ENCODE assay signal across 17 cellular contexts in the genomic region with DNA sequence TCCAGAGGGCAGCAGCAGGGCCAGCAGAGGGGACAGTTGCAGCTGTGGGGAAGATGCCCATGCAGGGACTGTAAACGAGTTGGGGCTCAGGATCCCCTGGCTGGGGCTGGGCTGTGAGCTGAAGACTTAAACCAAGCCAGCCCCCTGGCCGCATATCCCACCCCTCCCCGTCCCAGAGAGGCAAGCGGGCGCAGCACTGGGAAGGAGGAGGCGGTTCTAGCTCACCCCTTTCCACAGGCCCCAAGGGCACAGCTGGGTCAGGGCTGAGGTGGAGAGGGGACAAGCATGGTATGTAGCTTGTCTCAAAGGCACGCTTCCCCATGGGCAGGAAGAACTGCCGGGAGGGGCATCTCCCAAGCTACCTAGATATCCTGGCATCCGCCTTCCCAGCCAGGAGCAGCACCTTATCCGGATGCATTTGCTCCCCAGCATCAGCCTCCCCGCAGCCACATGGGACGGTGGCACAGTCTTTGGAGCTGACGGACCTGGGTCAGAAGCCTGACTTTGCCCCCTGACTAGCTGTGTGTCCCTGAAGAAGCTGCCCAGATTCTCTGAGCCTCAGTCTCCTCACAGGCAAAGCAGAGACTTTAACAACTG.
DNase-seq lines count a peak whose midpoint lies in the region; ATAC-seq, FAIRE-seq and TF ChIP-seq lines count a peak whose summit lies in the region.
"Had no signal": no experiment of that assay in that cellular context is flagged by ENCODE, and none has a peak within 500 bp of the region (broad histone marks: within the 10 kb centered on the region; RNA-seq: fewer than 3 reads in every experiment).

No MANE protein-coding gene starts in this region.

- H2AFZ ChIP-seq in GM23338 (no peak overlapping the region), H1 (ENCODE audit: low read length) (no peak overlapping the region), neuronal stem cell (ENCODE audit: low read length) (no peak overlapping the region)

- H3K27ac ChIP-seq in GM23338 (ENCODE audit: low read depth) (no peak overlapping the region), H1 (ENCODE audit: low read depth, low read length) (no peak overlapping the region), neuronal stem cell (replicated peaks; ENCODE audit: low read length) (no peak overlapping the region), suprapubic skin (no peak overlapping the region)
- H3K27ac ChIP-seq: A549, C4-2B, HL-60 had no signal

- no peak overlapping the region for H3K4me2 ChIP-seq in GM23338
- H3K4me2 ChIP-seq in H1 (ENCODE audit: insufficient read depth in 1 of 2, low read depth in 2 of 2, low read length in 2 of 2): no peak overlapping the region
- no peak overlapping the region for H3K4me2 ChIP-seq in neuronal stem cell (ENCODE audit: insufficient read depth, low read length, poor library complexity, severe bottlenecking)
- H3K4me2 ChIP-seq: A549 had no signal

- peaks cover 8% of the 10 kb centered on the region for H3K27me3 Mint-ChIP-seq in GM23338 (ENCODE audit: insufficient read depth, low read depth, poor library complexity)

- H3K4me3 Mint-ChIP-seq in GM23338: no peak overlapping the region
- H3K4me3 Mint-ChIP-seq: CD8-positive, alpha-beta T cell; HFFc6 had no signal

- H2AK5ac ChIP-seq in H1 (ENCODE audit: low read depth, low read length) (no peak overlapping the region), neuronal stem cell (ENCODE audit: low read depth, low read length) (peak overlapping the region; percentile 15)

- H3F3A ChIP-seq in GM23338 (replicated peaks; ENCODE audit: low read depth): no peaks in the 10 kb centered on the region

- H3K27me3 ChIP-seq in GM23338 (ENCODE audit: insufficient read depth) (no peaks in the 10 kb centered on the region), H1 (replicated peaks in 1 of 4; ENCODE audit: control insufficient read depth in 3 of 4, extremely low read depth in 1 of 4, insufficient read depth in 3 of 4, low read length in 3 of 4) (no peaks in the 10 kb centered on the region), neuronal stem cell (ENCODE audit: control insufficient read depth in 3 of 3, insufficient read depth in 3 of 3, low read depth in 1 of 3, low read length in 3 of 3) (peaks cover 0 to 12% (median 0%) of the 10 kb centered on the region in 3 experiments), suprapubic skin (no peaks in the 10 kb centered on the region)
- H3K27me3 ChIP-seq: BE2C had no signal

- TF ChIP-seq CTCF in GM23338 (conservative IDR thresholded peaks at IDR 0.05; ENCODE audit: low read depth in 2 of 2) (no peak), H1 (IDR thresholded peaks at IDR 0.05; ENCODE audit: control extremely low read depth in 1 of 3, insufficient read depth in 1 of 3, low read depth in 1 of 3, low read length in 3 of 3) (no peak), suprapubic skin (IDR thresholded peaks at IDR 0.05) (no peak)

- H3K27ac Mint-ChIP-seq in GM23338: no peak overlapping the region
- H3K27ac Mint-ChIP-seq: CD8-positive, alpha-beta T cell; HFFc6 had no signal

- no peaks in the 10 kb centered on the region for H3K9me3 Mint-ChIP-seq in GM23338
- H3K9me3 Mint-ChIP-seq: CD8-positive, alpha-beta T cell; HFFc6 had no signal

- H3K18ac ChIP-seq in H1 (ENCODE audit: extremely low read depth, low read length) (no peak overlapping the region), neuronal stem cell (ENCODE audit: low read length) (peak overlapping the region; percentile 1)

- H3K9ac ChIP-seq in H1 (replicated peaks in 1 of 4; ENCODE audit: extremely low read depth in 1 of 4, low read depth in 3 of 4, low read length in 3 of 4) (no peak overlapping the region), neuronal stem cell (ENCODE audit: low read depth, low read length, poor library complexity) (no peak overlapping the region)

- no peaks in the 10 kb centered on the region for H3K9me2 ChIP-seq in GM23338 (ENCODE audit: insufficient read depth)

- TF ChIP-seq RAD21 in H1 (IDR thresholded peaks at IDR 0.05 in 1 of 2, conservative IDR thresholded peaks at IDR 0.05 in 1 of 2; ENCODE audit: low read depth in 2 of 2, low read length in 2 of 2): no peak

- no peak overlapping the region for H3K56ac ChIP-seq in H1 (replicated peaks; ENCODE audit: insufficient read length, low read depth, low read length)

- TF ChIP-seq POLR2A in H1 (IDR thresholded peaks at IDR 0.05; ENCODE audit: control extremely low read depth in 1 of 2, low read depth in 2 of 2, low read length in 2 of 2) (no peak), suprapubic skin (IDR thresholded peaks at IDR 0.05) (no peak)

- H3K4ac ChIP-seq in H1 (replicated peaks; ENCODE audit: insufficient read length, low read depth, low read length) (no peak overlapping the region), neuronal stem cell (ENCODE audit: low read length) (no peak overlapping the region)

- H3K36me3 Mint-ChIP-seq in GM23338 (ENCODE audit: low read depth): no peaks in the 10 kb centered on the region
- H3K36me3 Mint-ChIP-seq: CD8-positive, alpha-beta T cell had no signal

- H4K8ac ChIP-seq in H1 (ENCODE audit: extremely low read depth, insufficient read depth, low read length) (no peak overlapping the region), neuronal stem cell (ENCODE audit: low read depth, low read length) (no peak overlapping the region)

- no peak overlapping the region for H4K5ac ChIP-seq in H1 (ENCODE audit: insufficient read length, low read depth, low read length)

- H2BK20ac ChIP-seq in H1 (ENCODE audit: low read length): no peak overlapping the region

- CTCF ChIA-PET in H1 (lab: Charles Lee; ENCODE audit: partially characterized antibody): interaction anchor here (0.5 to 1.7 kb wide), 9 partner anchors 9 to 381 kb away, joined by 3 to 9 read pairs (median 3); no protein-coding TSS in a partner anchor

- H4K91ac ChIP-seq in H1 (replicated peaks; ENCODE audit: insufficient read length, low read length) (no peak overlapping the region), neuronal stem cell (ENCODE audit: low read depth, low read length, poor library complexity) (no peak overlapping the region)

- FAIRE-seq in H1 (lab: Jason Lieb, UNC): no peak
- FAIRE-seq in urothelium cell line (lab: Jason Lieb, UNC): peak; percentile 37
- FAIRE-seq: A549, GM12892 had no signal

- H2BK120ac ChIP-seq in H1 (replicated peaks; ENCODE audit: low read depth, low read length) (no peak overlapping the region), neuronal stem cell (ENCODE audit: low read depth, low read length) (no peak overlapping the region)

- ATAC-seq in GM23338: peak; percentile 10; the same call in 2 of the 3 replicates
- ATAC-seq: A549; CD8-positive, alpha-beta T cell had no signal

- no peak overlapping the region for H2BK15ac ChIP-seq in H1 (ENCODE audit: low read length)
- H2BK15ac ChIP-seq in neuronal stem cell (ENCODE audit: low read length): no peak overlapping the region

- H3K36me3 ChIP-seq in GM23338 (ENCODE audit: insufficient read depth) (no peaks in the 10 kb centered on the region), H1 (ENCODE audit: control insufficient read depth in 2 of 4, insufficient read depth in 4 of 4, low read length in 3 of 4) (no peaks in the 10 kb centered on the region), neuronal stem cell (replicated peaks in 1 of 2; ENCODE audit: control insufficient read depth in 2 of 2, insufficient read depth in 2 of 2, low read length in 2 of 2) (no peaks in the 10 kb centered on the region), suprapubic skin (no peaks in the 10 kb centered on the region)
- H3K36me3 ChIP-seq: BE2C had no signal

- 88% methylated on average over 9 of the region's 13 CpGs; no CpG with 5 or more reads in 1 of the 2 experiments for WGBS in H1 (ENCODE audit: extremely low coverage in 1 of 2, insufficient coverage in 1 of 2, insufficient read length in 1 of 2, insufficient replicate concordance in 2 of 2, low coverage in 1 of 2, low lambda C conversion rate in 2 of 2, missing lambda C conversion rate in 1 of 2), 2 experiments
- no CpG with 5 or more reads among the region's 13 CpGs for WGBS in neuronal stem cell (ENCODE audit: extremely low coverage in 2 of 2, insufficient read length in 2 of 2, insufficient replicate concordance in 1 of 2), 2 donors
- 100% methylated on average over 1 of the region's 13 CpGs for WGBS in suprapubic skin

- H3K23ac ChIP-seq in H1 (ENCODE audit: insufficient read length) (no peak overlapping the region), neuronal stem cell (ENCODE audit: low read depth, low read length, poor library complexity) (peak overlapping the region; percentile 10)

- no peak overlapping the region for H3K4me3 ChIP-seq in GM23338
- H3K4me3 ChIP-seq in H1 (ENCODE audit: extremely low read depth in 1 of 4, insufficient read depth in 2 of 4, low read depth in 3 of 4, low read length in 4 of 4): no peak overlapping the region
- peak overlapping the region in 1 of 2 donors; percentile 53 for H3K4me3 ChIP-seq in neuronal stem cell (ENCODE audit: low read length in 2 of 2)
- H3K4me3 ChIP-seq in suprapubic skin: no peak overlapping the region
- H3K4me3 ChIP-seq: A549 had no signal

- DNase-seq in GM23338 (ENCODE audit: low spot score) (no peak), H1 (ENCODE audit: low read depth in 1 of 2, low spot score in 2 of 2) (no peak), neuronal stem cell (ENCODE audit: low spot score) (no peak), urothelium cell line (ENCODE audit: low spot score) (no peak), suprapubic skin (ENCODE audit: low spot score in 2 of 2) (no peak), RPMI8226 (no peak)
- DNase-seq: BE2C; CD8-positive, alpha-beta T cell; COR-L47; DND-41; GDM1; HCEC 1CT; HFFc6 had no signal

- no peaks in the 10 kb centered on the region for H4K20me1 ChIP-seq in GM23338 (replicated peaks; ENCODE audit: insufficient read depth)
- no peaks in the 10 kb centered on the region for H4K20me1 ChIP-seq in H1 (replicated peaks in 1 of 2; ENCODE audit: control insufficient read depth in 1 of 2, insufficient read depth in 2 of 2, low read length in 2 of 2)

- H2BK12ac ChIP-seq in H1 (ENCODE audit: low read depth, low read length) (0 out of 2 replicates have a peak overlapping the region, but pooled peaks have one; percentile 17), neuronal stem cell (ENCODE audit: low read length) (no peak overlapping the region)

- H3K14ac ChIP-seq in H1 (ENCODE audit: insufficient read length) (no peak overlapping the region), neuronal stem cell (ENCODE audit: low read length) (no peak overlapping the region)

- H3K23me2 ChIP-seq in H1 (ENCODE audit: low read depth, low read length): no peaks in the 10 kb centered on the region; the same call in 1 of the 2 replicates

- H3K4me1 ChIP-seq in GM23338 (ENCODE audit: insufficient read depth): no peaks in the 10 kb centered on the region; the same call in 1 of the 2 replicates
- peaks cover 0 to 4% (median 0%) of the 10 kb centered on the region in 4 experiments; a peak in 1 of 7 replicates for H3K4me1 ChIP-seq in H1 (replicated peaks in 1 of 4; ENCODE audit: control insufficient read depth in 3 of 4, insufficient read depth in 4 of 4, low read length in 3 of 4)
- H3K4me1 ChIP-seq in neuronal stem cell (ENCODE audit: control insufficient read depth in 2 of 2, insufficient read depth in 1 of 2, low read depth in 1 of 2, low read length in 2 of 2): peaks cover 0 to 1% of the 10 kb centered on the region in 2 donors
- no peaks in the 10 kb centered on the region for H3K4me1 ChIP-seq in suprapubic skin

- no peaks in the 10 kb centered on the region for H3K79me2 ChIP-seq in GM23338 (replicated peaks; ENCODE audit: insufficient read depth)
- H3K79me2 ChIP-seq in H1 (ENCODE audit: control insufficient read depth in 1 of 2, insufficient read depth in 2 of 2, low read length in 2 of 2): no peaks in the 10 kb centered on the region

- H3K79me1 ChIP-seq in H1 (ENCODE audit: low read depth, low read length): no peaks in the 10 kb centered on the region
- H3K79me1 ChIP-seq in neuronal stem cell (ENCODE audit: low read depth, low read length): no peaks in the 10 kb centered on the region

- POLR2A ChIA-PET in H1 (lab: Charles Lee; ENCODE audit: partially characterized antibody): interaction anchor here (0.6 kb wide), 1 partner anchor 90 kb away, joined by 3 read pairs; no protein-coding TSS in a partner anchor

- no peak overlapping the region for H2BK5ac ChIP-seq in H1 (ENCODE audit: low read depth, low read length)
- peak overlapping the region; percentile 79 for H2BK5ac ChIP-seq in neuronal stem cell (ENCODE audit: low read length)

- H3K9me3 ChIP-seq in H1 (ENCODE audit: insufficient read depth in 2 of 2, low read depth in 1 of 2, low read length in 1 of 2) (no peaks in the 10 kb centered on the region), neuronal stem cell (replicated peaks in 1 of 2; ENCODE audit: control insufficient read depth in 2 of 2, insufficient read depth in 1 of 2, low read depth in 1 of 2, low read length in 2 of 2) (no peaks in the 10 kb centered on the region), suprapubic skin (no peaks in the 10 kb centered on the region)
- H3K9me3 ChIP-seq: A549, BE2C had no signal

- H3K4me1 Mint-ChIP-seq in GM23338: peaks cover 19% of the 10 kb centered on the region

- no peak for TF ChIP-seq EP300 in H1 (IDR thresholded peaks at IDR 0.05; ENCODE audit: borderline replicate concordance in 1 of 2, low read depth in 2 of 2, low read length in 2 of 2)
- no peak for TF ChIP-seq EP300 in suprapubic skin (IDR thresholded peaks at IDR 0.05)
